In the genomic region with DNA sequence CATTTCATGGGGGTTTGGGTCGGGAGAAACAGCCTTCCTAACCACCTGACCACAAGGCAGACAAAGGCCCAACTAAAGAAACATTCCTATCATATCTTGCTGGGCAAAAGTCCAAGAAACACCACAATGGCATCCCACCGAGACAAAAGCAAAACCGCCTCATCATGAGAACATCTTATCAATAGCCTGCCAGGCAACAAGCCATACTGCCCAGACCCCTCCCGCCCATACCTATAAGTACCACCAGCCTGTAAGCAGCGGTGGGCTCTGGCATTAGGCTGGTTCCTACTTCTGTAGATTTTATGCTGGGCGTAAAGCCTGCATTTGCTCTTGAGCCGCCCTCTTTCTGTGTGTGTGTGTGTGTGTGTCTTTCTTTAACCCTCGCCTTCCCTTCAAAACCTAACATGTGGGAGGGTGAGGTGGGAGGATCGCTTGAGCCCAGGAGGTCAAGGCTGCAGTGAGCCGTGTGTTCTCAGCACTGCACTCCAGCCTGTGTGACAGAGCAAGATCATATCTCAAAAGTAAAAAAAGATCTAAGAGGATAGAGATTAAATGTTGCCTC, we compare ENCODE assay signal across 13 cellular contexts. TPM values are rescaled to one million over a fixed set of nuclear protein-coding genes. Genes with fewer than 3 reads are reported as not detected.
DNase-seq lines count a peak whose midpoint lies in the region; ATAC-seq and TF ChIP-seq lines count a peak whose summit lies in the region.
"Had no signal": no experiment of that assay in that cellular context is flagged by ENCODE, and none has a peak within 500 bp of the region (broad histone marks: within the 10 kb centered on the region; RNA-seq: fewer than 3 reads in every experiment).

No MANE protein-coding gene starts in this region.

- H3K4me2 ChIP-seq in PC-3 (ENCODE audit: low read length) (no peak overlapping the region), osteoblast (ENCODE audit: insufficient read depth, low read length) (peak overlapping the region; percentile 64)

- H3K4me3 ChIP-seq in PC-3 (ENCODE audit: low read length) (no peak overlapping the region), epithelial cell of proximal tubule (ENCODE audit: low read depth, low read length) (no peak overlapping the region), osteoblast (ENCODE audit: insufficient read depth, low read length) (peak overlapping the region; percentile 24), coronary artery (no peak overlapping the region)
- H3K4me3 ChIP-seq: sigmoid colon had no signal

- H3K36me3 ChIP-seq in PC-3 (ENCODE audit: low read depth, low read length) (no peaks in the 10 kb centered on the region), osteoblast (ENCODE audit: insufficient read depth, low read length) (no peaks in the 10 kb centered on the region)
- H3K36me3 ChIP-seq: sigmoid colon had no signal

- TF ChIP-seq CTCF in PC-3 (conservative IDR thresholded peaks at IDR 0.05; ENCODE audit: low read depth, low read length) = no peak
- no peak for TF ChIP-seq CTCF in epithelial cell of proximal tubule (conservative IDR thresholded peaks at IDR 0.05; ENCODE audit: low read depth, low read length)
- TF ChIP-seq CTCF in osteoblast (IDR thresholded peaks at IDR 0.05; ENCODE audit: extremely low read depth, low read depth, low read length) = no peak
- TF ChIP-seq CTCF in coronary artery (IDR thresholded peaks at IDR 0.05) = no peak

- H3K4me1 ChIP-seq in PC-3 (ENCODE audit: insufficient read depth, low read length) = no peaks in the 10 kb centered on the region
- peaks cover 26% of the 10 kb centered on the region for H3K4me1 ChIP-seq in osteoblast (ENCODE audit: insufficient read depth, low read length)

- intact Hi-C loops in PC-3 (cut with micrococcal nuclease) = no loop called here

- no TSS peak for BruUV-seq in PC-3 (replicated peaks; lab: Mats Ljungman, UMichigan)

- ATAC-seq in PC-3 (no peak), GM21786 (IDR thresholded peaks at IDR 0.05; ENCODE audit: unreplicated experiment) (no peak)
- ATAC-seq: activated CD8-positive, alpha-beta T cell treated with anti-CD3 and anti-CD28 coated beads for 36 hours; stimulated activated naive B cell treated with anti-CD40 and anti-IgM and Interleukin-4, amounts not matched to agents 10 μg/mL and 1 μg/mL and 100 μg/mL, for 72 hours had no signal

- H3F3A ChIP-seq in PC-3 (ENCODE audit: low read length, unreplicated experiment) = no peaks in the 10 kb centered on the region

- CTCF ChIA-PET in PC-3 (lab: Charles Lee) = no interaction called here

- peak; percentile 19 for DNase-seq in GM04503 (ENCODE audit: low read depth)
- peak; percentile 39 for DNase-seq in PC-3
- DNase-seq in epithelial cell of proximal tubule (ENCODE audit: low read depth) = peak; percentile 39
- no peak for DNase-seq in osteoblast (ENCODE audit: insufficient read length, low spot score, missing footprints)
- DNase-seq in coronary artery (ENCODE audit: low spot score) = no peak
- no peak for DNase-seq in hypothalamus (lab: John Stamatoyannopoulos, UW)
- DNase-seq in superior temporal gyrus (ENCODE audit: extremely low spot score) = no peak
- DNase-seq: activated CD8-positive, alpha-beta T cell treated with anti-CD3 and anti-CD28 coated beads for 36 hours; DMS79; sigmoid colon; stimulated activated naive B cell treated with anti-CD40 and anti-IgM and Interleukin-4, amounts not matched to agents 10 μg/mL and 1 μg/mL and 100 μg/mL, for 72 hours had no signal

- H3K9me3 ChIP-seq in PC-3 (ENCODE audit: low read length) (no peaks in the 10 kb centered on the region), osteoblast (ENCODE audit: low read depth, low read length) (no peaks in the 10 kb centered on the region)
- H3K9me3 ChIP-seq: sigmoid colon had no signal

- POLR2A ChIA-PET in PC-3 (lab: Charles Lee; ENCODE audit: unreplicated experiment) = no interaction called here

- no peaks in the 10 kb centered on the region for H3K9me2 ChIP-seq in PC-3 (replicated peaks; ENCODE audit: low read length)

- H3K27ac ChIP-seq in PC-3 (ENCODE audit: low read length) = no peak overlapping the region
- H3K27ac ChIP-seq in osteoblast (ENCODE audit: low read depth, low read length) = peak overlapping the region; percentile 53
- peak overlapping the region in 1 of 2 donors; percentile 70 for H3K27ac ChIP-seq in coronary artery
- H3K27ac ChIP-seq: sigmoid colon had no signal

- H3K9ac ChIP-seq in PC-3 (ENCODE audit: low read length) = no peak overlapping the region

- no peaks in the 10 kb centered on the region for H3K27me3 ChIP-seq in PC-3 (ENCODE audit: low read length)
- H3K27me3 ChIP-seq in osteoblast (ENCODE audit: insufficient read depth, low read length) = no peaks in the 10 kb centered on the region
- H3K27me3 ChIP-seq: sigmoid colon had no signal

- H3K79me2 ChIP-seq in PC-3 (ENCODE audit: low read length) (no peaks in the 10 kb centered on the region), osteoblast (ENCODE audit: insufficient read depth, low read length) (no peaks in the 10 kb centered on the region)

- no peak overlapping the region for H2AFZ ChIP-seq in PC-3 (ENCODE audit: low read length)
- H2AFZ ChIP-seq in osteoblast (ENCODE audit: low read length) = peak overlapping the region; percentile 69

- H4K20me1 ChIP-seq in PC-3 (ENCODE audit: low read length) = no peaks in the 10 kb centered on the region
- no peaks in the 10 kb centered on the region for H4K20me1 ChIP-seq in osteoblast (ENCODE audit: insufficient read depth, low read length)

RNA-seq across cellular contexts. Expression of a gene that starts 56.9 kb away (rescaled TPM):
- total RNA-seq in PC-3 (2014; rRNA removed) (not detected in 2 replicates), epithelial cell of proximal tubule (not detected in 2 replicates), osteoblast (under 0.01 TPM in 2 replicates)
- total RNA-seq: activated CD8-positive, alpha-beta T cell treated with anti-CD3 and anti-CD28 coated beads for 36 hours; cerebellum; sigmoid colon had no signal

Comparison
In these comparisons a context has a peak if more than half of its experiments do, and no peak if none do; other contexts are left out.
1. DNase-seq: peak in GM04503 (single experiment), PC-3 (single experiment) and epithelial cell of proximal tubule (single experiment); none in osteoblast (single experiment), coronary artery (single experiment), hypothalamus (0 of 51) and superior temporal gyrus (single experiment).